ENCODE assay signal across 1 cellular context in genomic region chr16:59295474-59295873, GRCh38.
TF ChIP-seq lines count a peak whose summit lies in the region.

No MANE protein-coding gene starts in this region.

TF ChIP-seq in HepG2, 621 proteins besides CTCF, POLR2A, EP300 and RAD21 (continued from another document):
- TF ChIP-seq NONO (IDR thresholded peaks at IDR 0.05): peak; percentile 68; the same call in 1 of the 2 replicates
- no peak for TF ChIP-seq NONO (CRISPR knock-in tag; conservative IDR thresholded peaks at IDR 0.05)
- peak; percentile 22 for TF ChIP-seq ZNF282 (IDR thresholded peaks at IDR 0.05; ENCODE audit: partially characterized antibody)
- TF ChIP-seq SOX6 (IDR thresholded peaks at IDR 0.05): peak; percentile 72; the same call in 1 of the 2 replicates
- TF ChIP-seq SOX6 (CRISPR knock-in tag; IDR thresholded peaks at IDR 0.05): no peak
- TF ChIP-seq SOX13 (IDR thresholded peaks at IDR 0.05): no peak
- TF ChIP-seq SOX13 (CRISPR knock-in tag; conservative IDR thresholded peaks at IDR 0.05 in 1 of 2, IDR thresholded peaks at IDR 0.05 in 1 of 2): no peak
- no peak for TF ChIP-seq ZHX2 (IDR thresholded peaks at IDR 0.05; ENCODE audit: low read depth)
- no peak for TF ChIP-seq ZHX2 (CRISPR knock-in tag; IDR thresholded peaks at IDR 0.05; ENCODE audit: borderline replicate concordance)
- no peak for TF ChIP-seq KAT2B (IDR thresholded peaks at IDR 0.05; ENCODE audit: borderline replicate concordance, low read depth, low read length)
- TF ChIP-seq PHB2 (IDR thresholded peaks at IDR 0.05; ENCODE audit: partially characterized antibody): peak; percentile 67
